ENCODE assay signal across 20 cellular contexts in the genomic region with DNA sequence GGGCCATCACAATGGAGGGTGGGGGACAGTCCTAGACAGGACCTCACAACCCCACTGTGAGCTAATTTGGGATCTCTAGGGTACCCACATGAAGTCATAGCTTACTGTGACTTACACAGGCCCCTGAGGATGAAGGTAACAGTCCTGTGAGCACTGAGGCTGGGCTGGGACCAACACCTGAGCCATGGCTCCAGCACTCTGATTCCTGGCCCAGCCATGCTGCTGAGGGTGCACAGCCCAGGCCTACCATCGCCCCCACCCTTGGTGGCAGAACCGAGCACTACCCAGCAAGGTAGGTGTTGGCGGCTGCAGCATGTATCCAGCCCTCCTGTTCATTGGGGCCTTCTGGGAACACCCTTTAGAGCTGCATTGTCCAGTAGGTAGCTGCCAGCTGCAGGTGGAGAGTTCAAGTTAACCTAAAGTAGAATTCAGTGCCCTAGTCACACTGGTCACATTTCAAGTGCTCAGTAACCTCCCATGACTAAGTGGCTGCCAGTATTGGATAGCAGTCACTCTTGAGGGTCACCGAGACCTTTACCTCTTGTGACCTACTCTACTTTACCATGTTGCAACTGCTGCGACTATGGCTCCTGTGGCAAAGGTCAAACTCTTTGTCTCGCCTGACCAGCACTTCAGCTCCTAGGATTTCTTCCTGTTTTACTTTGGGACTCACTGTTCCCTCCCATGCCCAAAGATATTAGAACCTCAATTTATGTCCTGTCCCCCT. TPM values are rescaled to one million over a fixed set of nuclear protein-coding genes. Genes with fewer than 3 reads are reported as not detected.
DNase-seq lines count a peak whose midpoint lies in the region; ATAC-seq and TF ChIP-seq lines count a peak whose summit lies in the region.
"Had no signal": no experiment of that assay in that cellular context is flagged by ENCODE, and none has a peak within 500 bp of the region (broad histone marks: within the 10 kb centered on the region; RNA-seq: fewer than 3 reads in every experiment).

No MANE protein-coding gene starts in this region.

- in situ Hi-C loops in mammary epithelial cell (cut with MboI; ENCODE audit: low sequenced_read_pairs in 2 of 2): no loop called here

- H3K9me3 Mint-ChIP-seq in MCF 10A (ENCODE audit: unreplicated experiment): no peaks in the 10 kb centered on the region

- peak; percentile 59 to 80 (median 72) for ATAC-seq in psoas muscle
- ATAC-seq in aorta (ENCODE audit: low FRiP score): no peak
- ATAC-seq: activated CD4-positive, CD25-positive, alpha-beta regulatory T cell treated with anti-CD3 and anti-CD28 coated beads, Interleukin-2, amount 50 U/mL, for 24 hours; HCT116 had no signal

- H3K27ac Mint-ChIP-seq in MCF 10A (ENCODE audit: low read depth, unreplicated experiment): peak overlapping the region; percentile 2

- peaks cover 11% of the 10 kb centered on the region for H3K4me1 Mint-ChIP-seq in MCF 10A (ENCODE audit: insufficient read depth, unreplicated experiment)

- TF ChIP-seq CTCF in MCF 10A (IDR thresholded peaks at IDR 0.05; ENCODE audit: unreplicated experiment) (no peak), mammary epithelial cell (conservative IDR thresholded peaks at IDR 0.05 in 1 of 2, IDR thresholded peaks at IDR 0.05 in 1 of 2; ENCODE audit: extremely low read depth in 1 of 2, insufficient read depth in 1 of 2, low read depth in 1 of 2, low read length in 2 of 2) (no peak), right atrium auricular region (IDR thresholded peaks at IDR 0.05) (no peak), psoas muscle (IDR thresholded peaks at IDR 0.05) (no peak), GM10248 (IDR thresholded peaks at IDR 0.05; ENCODE audit: control extremely low read depth, extremely low read depth, low read depth, missing control alignments) (no peak)

- peaks cover 93% of the 10 kb centered on the region for H3K79me2 ChIP-seq in mammary epithelial cell (ENCODE audit: insufficient read depth, low read length)

- H3K4me3 ChIP-seq in mammary epithelial cell (replicated peaks in 1 of 3; ENCODE audit: insufficient read depth in 1 of 3, low read depth in 2 of 3, low read length in 3 of 3) (no peak overlapping the region), right atrium auricular region (no peak overlapping the region), psoas muscle (no peak overlapping the region), aorta (ENCODE audit: low read length in 2 of 2) (no peak overlapping the region)

- dilution Hi-C loops in mammary epithelial cell (cut with HindIII; ENCODE audit: low sequenced_read_pairs): no loop called here

- no peak overlapping the region for H3K4me2 ChIP-seq in mammary epithelial cell (ENCODE audit: insufficient read depth, low read depth, low read length)
- H3K4me2 ChIP-seq: SK-N-SH had no signal

- H3K4me3 Mint-ChIP-seq in MCF 10A (ENCODE audit: unreplicated experiment): no peak overlapping the region

- H4K20me1 ChIP-seq in mammary epithelial cell (ENCODE audit: insufficient read depth, low read length): no peaks in the 10 kb centered on the region

- BruUV-seq in MCF 10A (replicated peaks; lab: Mats Ljungman, UMichigan) (no TSS peak), mammary epithelial cell (replicated peaks; lab: Mats Ljungman, UMichigan) (no TSS peak)

- H3K4me1 ChIP-seq in mammary epithelial cell (ENCODE audit: insufficient read depth, low read length) (peaks cover 8% of the 10 kb centered on the region), right atrium auricular region (peaks cover 0 to 72% of the 10 kb centered on the region in 2 donors), psoas muscle (peaks cover 96% of the 10 kb centered on the region), aorta (ENCODE audit: control insufficient read depth in 1 of 2, insufficient read depth in 2 of 2, low read length in 2 of 2) (peaks cover 9 to 13% of the 10 kb centered on the region in 2 donors)

- no peak overlapping the region for H3K9ac ChIP-seq in mammary epithelial cell (ENCODE audit: insufficient read depth, low read length)
- H3K9ac ChIP-seq: SK-N-SH had no signal

- CTCF ChIA-PET in MCF 10A (lab: Yijun Ruan, JAX): interaction anchor here (1.1 kb wide), 1 partner anchor 651 kb away, joined by 5 read pairs; no protein-coding TSS in a partner anchor
- CTCF ChIA-PET in mammary epithelial cell (lab: Charles Lee; ENCODE audit: low non-redundant PET): no interaction called here
- CTCF ChIA-PET in GM10248 (lab: Yijun Ruan, JAX): interaction anchor here (1.0 to 3.1 kb wide), 5 partner anchors 9 to 146 kb away, joined by 3 to 7 read pairs (median 4); no protein-coding TSS in a partner anchor

- H3K27me3 ChIP-seq in mammary epithelial cell (ENCODE audit: insufficient read depth, low read length) (no peaks in the 10 kb centered on the region), right atrium auricular region (no peaks in the 10 kb centered on the region), psoas muscle (ENCODE audit: insufficient read depth in 3 of 3, low read length in 2 of 3) (no peaks in the 10 kb centered on the region), aorta (ENCODE audit: control insufficient read depth in 1 of 2, insufficient read depth in 2 of 2, low read length in 1 of 2) (no peaks in the 10 kb centered on the region)

- no peaks in the 10 kb centered on the region for H3K9me3 ChIP-seq in mammary epithelial cell (replicated peaks; ENCODE audit: insufficient read depth, low read length)
- H3K9me3 ChIP-seq in right atrium auricular region: no peaks in the 10 kb centered on the region
- no peaks in the 10 kb centered on the region for H3K9me3 ChIP-seq in psoas muscle
- H3K9me3 ChIP-seq in aorta (ENCODE audit: control insufficient read depth, low read length): no peaks in the 10 kb centered on the region
- H3K9me3 ChIP-seq: SK-N-SH had no signal

- DNase-seq in MCF 10A (ENCODE audit: unreplicated experiment) (no peak), mammary epithelial cell (no peak), right atrium auricular region (ENCODE audit: low spot score) (no peak), psoas muscle (no peak), aorta (no peak), SIG-M5 (lab: John Stamatoyannopoulos, UW) (no peak), NCI-H1694 treated with DMSO at 0.1 percent for 48 hours (lab: John Stamatoyannopoulos, UW) (no peak), GM10248 (ENCODE audit: extremely low spot score) (no peak)
- DNase-seq: 8988T; cerebellar nuclear complex; hypothalamus; kidney glomerular epithelial cell; NCI-H1105 treated with DMSO at 0.1 percent for 48 hours; NCI-H2171 treated with DMSO at 0.1 percent for 48 hours; NCI-H82; SK-N-SH; stimulated activated CD4-positive, alpha-beta T cell treated with anti-CD3 and anti-CD28 coated beads, Interleukin-4, amount 100 ng/mL, for 1 hour; T-helper 9 cell had no signal

- WGBS in mammary epithelial cell (ENCODE audit: low coverage, missing lambda C conversion rate): 95% methylated on average over 6 of the region's 6 CpGs
- WGBS in psoas muscle, 3 donors: 54 to 68% (median 60%) methylated on average over 6 of the region's 6 CpGs
- WGBS in aorta, 2 donors: 90 to 93% methylated on average over 6 of the region's 6 CpGs

- H3K27me3 Mint-ChIP-seq in MCF 10A (ENCODE audit: insufficient read depth, unreplicated experiment): no peaks in the 10 kb centered on the region

- no peaks in the 10 kb centered on the region for H3K36me3 Mint-ChIP-seq in MCF 10A (ENCODE audit: insufficient read depth, unreplicated experiment)

- no peak overlapping the region for H3K27ac ChIP-seq in mammary epithelial cell (ENCODE audit: insufficient read depth, low read depth, low read length)
- peak overlapping the region; percentile 91 to 95 for H3K27ac ChIP-seq in right atrium auricular region
- H3K27ac ChIP-seq in psoas muscle: peak overlapping the region; percentile 91
- peak overlapping the region; percentile 59 to 99 for H3K27ac ChIP-seq in aorta (ENCODE audit: low read depth in 1 of 2, low read length in 2 of 2)

- POLR2A ChIA-PET in MCF 10A (lab: Yijun Ruan, JAX) (interaction anchor here (1.5 to 2.6 kb wide), 3 partner anchors 8 to 12 kb away, joined by 5 to 10 read pairs (median 6); a partner anchor contains a TSS), GM10248 (lab: Yijun Ruan, JAX) (no interaction called here)

- H3K36me3 ChIP-seq in mammary epithelial cell (ENCODE audit: insufficient read depth, low read length): no peaks in the 10 kb centered on the region
- H3K36me3 ChIP-seq in right atrium auricular region: no peaks in the 10 kb centered on the region
- H3K36me3 ChIP-seq in psoas muscle (ENCODE audit: insufficient read depth in 1 of 2, low read depth in 1 of 2): no peaks in the 10 kb centered on the region
- no peaks in the 10 kb centered on the region for H3K36me3 ChIP-seq in aorta (ENCODE audit: control insufficient read depth in 1 of 2, insufficient read depth in 2 of 2, low read length in 1 of 2)

- intact Hi-C loops in MCF 10A (cut with micrococcal nuclease): no loop called here
- intact Hi-C loops in mammary epithelial cell (cut with micrococcal nuclease): no loop called here
- intact Hi-C loops in psoas muscle (cut with DNase I): no loop called here
- intact Hi-C loops in aorta (cut with DNase I): no loop called here

- no peak overlapping the region for H2AFZ ChIP-seq in mammary epithelial cell (ENCODE audit: low read depth, low read length)

RNA-seq across cellular contexts. Expression of a gene that starts 11.6 kb away (rescaled TPM):
- total RNA-seq in MCF 10A (2022) (19.6 and 32.4 TPM in 2 replicates), mammary epithelial cell (10 to 100 TPM; 31.3 to 33.7 TPM), right atrium auricular region (100 to 1,000 TPM in 1 of 2 donors, 10 to 100 TPM in 1; 90.4 to 139 TPM), psoas muscle (100 to 1,000 TPM in 2 of 4 donors, 10 to 100 TPM in 2; 86.0 to 231 (median 105) TPM), aorta (10 to 100 TPM; 62.4 to 68.9 TPM)
- polyA plus RNA-seq in mammary epithelial cell (43.5 TPM), psoas muscle (100 to 1,000 TPM in 1 of 3 donors, 10 to 100 TPM in 2; 42.3 to 127 (median 61.6) TPM), aorta (10 to 100 TPM; 18.9 to 46.9 TPM)
- polyA minus RNA-seq in mammary epithelial cell: 157 TPM
